In the genomic region with DNA sequence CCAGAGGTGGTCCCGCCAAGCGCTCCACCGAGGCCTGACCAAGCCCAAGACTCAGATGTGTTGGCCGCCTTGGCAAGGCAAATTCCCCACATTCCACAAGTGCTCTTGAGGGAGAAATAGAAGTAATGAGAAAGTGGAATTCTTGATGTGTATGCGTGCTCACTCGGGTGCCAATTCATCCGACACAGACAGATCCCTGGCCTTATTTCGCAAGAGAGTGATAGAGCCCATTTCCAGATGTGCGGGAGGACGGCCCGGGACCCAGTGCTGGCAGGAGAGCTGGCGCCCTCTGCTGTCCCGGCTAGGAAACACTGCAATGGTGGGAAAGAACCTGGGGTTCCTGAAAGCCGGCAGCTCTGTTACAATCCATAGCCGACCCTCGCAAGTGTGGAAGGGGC, we compare ENCODE assay signal across 8 cellular contexts.
DNase-seq lines count a peak whose midpoint lies in the region; ATAC-seq and TF ChIP-seq lines count a peak whose summit lies in the region.

No MANE protein-coding gene starts in this region.

- no peaks in the 10 kb centered on the region for H3K27me3 Mint-ChIP-seq in activated CD4-positive, alpha-beta T cell treated with anti-CD3 and anti-CD28 coated beads for 36 hours

- WGBS in lower leg skin, 2 donors: 15 to 17% methylated on average over 16 of the region's 16 CpGs

- no peaks in the 10 kb centered on the region for H3K36me3 ChIP-seq in colonic mucosa

- no peaks in the 10 kb centered on the region for H3K9me3 ChIP-seq in colonic mucosa

- peak overlapping the region in 1 of 2 donors; percentile 51 for H3K9ac ChIP-seq in colonic mucosa (ENCODE audit: low read depth in 2 of 2, low read length in 2 of 2)

- H3K27ac Mint-ChIP-seq in activated CD4-positive, alpha-beta T cell treated with anti-CD3 and anti-CD28 coated beads for 36 hours: no peak overlapping the region

- TF ChIP-seq CTCF in AG09309 (IDR thresholded peaks at IDR 0.05; ENCODE audit: control insufficient read depth, insufficient read depth, low read depth, low read length, missing control alignments) (peak; percentile 98), colonic mucosa (IDR thresholded peaks at IDR 0.05) (peak; percentile 90), lower leg skin (IDR thresholded peaks at IDR 0.05) (peak in 1 of 3 donors; percentile 90)

- H3K36me3 Mint-ChIP-seq in activated CD4-positive, alpha-beta T cell treated with anti-CD3 and anti-CD28 coated beads for 36 hours (ENCODE audit: low read depth): no peaks in the 10 kb centered on the region

- H3K4me3 ChIP-seq in AG09309 (ENCODE audit: control insufficient read depth, low read depth, low read length): no peak overlapping the region
- H3K4me3 ChIP-seq in colonic mucosa: no peak overlapping the region
- no peak overlapping the region for H3K4me3 ChIP-seq in lower leg skin (ENCODE audit: low read depth, poor library complexity, severe bottlenecking)

- H3K4me1 ChIP-seq in colonic mucosa: no peaks in the 10 kb centered on the region

- CTCF ChIA-PET in activated CD4-positive, alpha-beta T cell treated with anti-CD3 and anti-CD28 coated beads for 36 hours (lab: Charles Lee): interaction anchor here (0.6 to 3.0 kb wide), 26 partner anchors 9 to 1053 kb away, joined by 3 to 27 read pairs (median 4); no protein-coding TSS in a partner anchor

- H3K27ac ChIP-seq in colonic mucosa: no peak overlapping the region

- no peaks in the 10 kb centered on the region for H3K27me3 ChIP-seq in colonic mucosa

- peak; percentile 65 for ATAC-seq in GM21515 (IDR thresholded peaks at IDR 0.05; ENCODE audit: unreplicated experiment)
- ATAC-seq in activated CD4-positive, alpha-beta T cell treated with anti-CD3 and anti-CD28 coated beads for 36 hours: peak; percentile 66
- ATAC-seq in GM18867 (IDR thresholded peaks at IDR 0.05; ENCODE audit: unreplicated experiment): no peak

- peak; percentile 97 for DNase-seq in AG09309 (ENCODE audit: low read depth)
- peak; percentile 98 for DNase-seq in NCI-H226
- DNase-seq in activated CD4-positive, alpha-beta T cell treated with anti-CD3 and anti-CD28 coated beads for 36 hours: peak; percentile 86
- DNase-seq in colonic mucosa: peak; percentile 81
- peak; percentile 86 to 98 for DNase-seq in lower leg skin (ENCODE audit: low spot score in 2 of 2)
- peak; percentile 66 to 72 for DNase-seq in stimulated activated CD4-positive, alpha-beta T cell treated with anti-CD3 and anti-CD28 coated beads, Interleukin-4, amount 100 ng/mL, for 48 hours (ENCODE audit: low read depth in 2 of 2)

- peaks cover 17% of the 10 kb centered on the region for H3K4me1 Mint-ChIP-seq in activated CD4-positive, alpha-beta T cell treated with anti-CD3 and anti-CD28 coated beads for 36 hours

- no peak overlapping the region for H3K4me3 Mint-ChIP-seq in activated CD4-positive, alpha-beta T cell treated with anti-CD3 and anti-CD28 coated beads for 36 hours

- TF ChIP-seq POLR2A in lower leg skin (IDR thresholded peaks at IDR 0.05): no peak

- intact Hi-C loops in activated CD4-positive, alpha-beta T cell treated with anti-CD3 and anti-CD28 coated beads for 36 hours (cut with DNase I, micrococcal nuclease): loop anchor here (1.0 to 10.0 kb wide), 7 partner anchors 72 to 524 kb away; partner anchors contain the start of genes HMG20A (in 1 of the 2) and PEAK1 (in 1 of the 2)
- intact Hi-C loops in colonic mucosa (cut with DNase I) (loop anchor here (5.0 to 10.0 kb wide), 3 partner anchors 72 to 379 kb away; partner anchors contain the start of genes HMG20A and PEAK1), lower leg skin (cut with DNase I; ENCODE audit: low total_unique reads) (no loop called here)

- POLR2A ChIA-PET in activated CD4-positive, alpha-beta T cell treated with anti-CD3 and anti-CD28 coated beads for 36 hours (lab: Charles Lee): no interaction called here

- H3K9me3 Mint-ChIP-seq in activated CD4-positive, alpha-beta T cell treated with anti-CD3 and anti-CD28 coated beads for 36 hours (ENCODE audit: low read depth): no peaks in the 10 kb centered on the region
